16 cellular contexts compared by ENCODE assay signal in genomic region chr5:65015767-65016166, GRCh38.
"Had no signal": no experiment of that assay in that cellular context is flagged by ENCODE, and none has a peak within 500 bp of the region (broad histone marks: within the 10 kb centered on the region; RNA-seq: fewer than 3 reads in every experiment).

No MANE protein-coding gene starts in this region.

- H3K4me1 Mint-ChIP-seq: central memory CD8-positive, alpha-beta T cell had no signal

- H3K36me3 ChIP-seq: brain microvascular endothelial cell, colonic mucosa, left lung, tibial nerve, uterus had no signal

- H3K27ac Mint-ChIP-seq: activated naive CD8-positive, alpha-beta T cell treated with anti-CD3 and anti-CD28 coated beads for 36 hours had no signal

- H3K9me3 Mint-ChIP-seq: activated naive CD8-positive, alpha-beta T cell treated with anti-CD3 and anti-CD28 coated beads for 36 hours; central memory CD8-positive, alpha-beta T cell had no signal

- H3K4me3 Mint-ChIP-seq: activated naive CD8-positive, alpha-beta T cell treated with anti-CD3 and anti-CD28 coated beads for 36 hours; central memory CD8-positive, alpha-beta T cell had no signal

- H3K27me3 ChIP-seq: brain microvascular endothelial cell, colonic mucosa, left lung, tibial nerve, uterus had no signal

- DNase-seq: activated CD4-positive, alpha-beta T cell treated with anti-CD3 and anti-CD28 coated beads, Interleukin-2, amount 50 U/mL, for 4 hours; activated naive CD4-positive, alpha-beta T cell; activated naive CD8-positive, alpha-beta T cell treated with anti-CD3 and anti-CD28 coated beads for 36 hours; amygdala; brain microvascular endothelial cell; colonic mucosa; erythroblast; foreskin melanocyte; hypothalamus; left lung; mammary epithelial cell; stimulated activated CD4-positive, alpha-beta T cell treated with anti-CD3 and anti-CD28 coated beads, Interleukin-2, amount 100 ng/mL, for 24 hours; stimulated activated naive CD8-positive, alpha-beta T cell treated with anti-CD3 and anti-CD28 coated beads, Interleukin-15, Interleukin-2, amounts not matched to agents 100 U/mL and 50 U/mL, for 24 hours; uterus had no signal

- H3K4me3 ChIP-seq: colonic mucosa, left lung, tibial nerve, uterus had no signal

- ATAC-seq: left lung; stimulated activated naive CD8-positive, alpha-beta T cell treated with anti-CD3 and anti-CD28 coated beads, Interleukin-15, Interleukin-2, amounts not matched to agents 100 U/mL and 50 U/mL, for 24 hours had no signal

- H3K27ac ChIP-seq: brain microvascular endothelial cell, colonic mucosa, left lung, tibial nerve had no signal

- H3K4me1 ChIP-seq: colonic mucosa, left lung had no signal

- H3K27me3 Mint-ChIP-seq: activated naive CD8-positive, alpha-beta T cell treated with anti-CD3 and anti-CD28 coated beads for 36 hours; central memory CD8-positive, alpha-beta T cell had no signal

- H3K9me3 ChIP-seq: colonic mucosa, left lung, tibial nerve, uterus had no signal
